ENCODE assay signal across 8 cellular contexts in genomic region chr11:114060402-114061052, GRCh38. TPM values are rescaled to one million over a fixed set of nuclear protein-coding genes. Genes with fewer than 3 reads are reported as not detected.
DNase-seq lines count a peak whose midpoint lies in the region; ATAC-seq and TF ChIP-seq lines count a peak whose summit lies in the region.

No MANE protein-coding gene starts in this region.

- H3K9me3 ChIP-seq in neutrophil (no peaks in the 10 kb centered on the region), Karpas-422 (ENCODE audit: low read length) (no peaks in the 10 kb centered on the region)

- no peaks in the 10 kb centered on the region for H3K9me3 Mint-ChIP-seq in activated T-helper 17 cell treated with anti-CD3 and anti-CD28 coated beads, Interleukin-2, amount 50 U/mL, for 72 hours

- peak; percentile 73 for DNase-seq in activated effector memory CD4-positive, alpha-beta T cell treated with anti-CD3 and anti-CD28 coated beads, Interleukin-2, amount 50 U/mL, for 16 hours
- DNase-seq in activated effector memory CD4-positive, alpha-beta T cell treated with Interleukin-2 at 50 U/mL for 16 hours, result no peak
- peak; percentile 43 for DNase-seq in globus pallidus (ENCODE audit: low spot score)
- no peak for DNase-seq in Karpas-422

- peak; percentile 28 for ATAC-seq in activated T-helper 17 cell treated with anti-CD3 and anti-CD28 coated beads, Interleukin-2, amount 50 U/mL, for 72 hours (replicated peaks)
- no peak for ATAC-seq in HG03025 (IDR thresholded peaks at IDR 0.05; ENCODE audit: low FRiP score, unreplicated experiment)
- no peak for ATAC-seq in GM21515 (IDR thresholded peaks at IDR 0.05; ENCODE audit: unreplicated experiment)

- H3K79me2 ChIP-seq in Karpas-422 (ENCODE audit: low read length), result no peaks in the 10 kb centered on the region

- peak overlapping the region; percentile 53 for H3K27ac ChIP-seq in neutrophil
- no peak overlapping the region for H3K27ac ChIP-seq in Karpas-422 (ENCODE audit: low read length)

- no peak overlapping the region for H2AFZ ChIP-seq in Karpas-422 (ENCODE audit: low read length)

- peak overlapping the region; percentile 79 for H3K4me3 Mint-ChIP-seq in activated T-helper 17 cell treated with anti-CD3 and anti-CD28 coated beads, Interleukin-2, amount 50 U/mL, for 72 hours

- no peaks in the 10 kb centered on the region for H4K20me1 ChIP-seq in Karpas-422 (ENCODE audit: insufficient read depth, low read depth, low read length)

- H3K36me3 Mint-ChIP-seq in activated T-helper 17 cell treated with anti-CD3 and anti-CD28 coated beads, Interleukin-2, amount 50 U/mL, for 72 hours (ENCODE audit: low read depth), result peaks cover 10% of the 10 kb centered on the region

- peak overlapping the region; percentile 71 to 80 for H3K4me3 ChIP-seq in neutrophil (ENCODE audit: low read depth in 1 of 2, low read length in 1 of 2)
- no peak overlapping the region for H3K4me3 ChIP-seq in Karpas-422 (ENCODE audit: low read length)

- H3K4me2 ChIP-seq in Karpas-422 (ENCODE audit: low read depth, low read length, poor library complexity, severe bottlenecking), result no peak overlapping the region

- H3K36me3 ChIP-seq in neutrophil, result no peaks in the 10 kb centered on the region
- no peaks in the 10 kb centered on the region for H3K36me3 ChIP-seq in Karpas-422 (ENCODE audit: insufficient read depth, low read length)

- H3K27ac Mint-ChIP-seq in activated T-helper 17 cell treated with anti-CD3 and anti-CD28 coated beads, Interleukin-2, amount 50 U/mL, for 72 hours, result no peak overlapping the region

- no peaks in the 10 kb centered on the region for H3K4me1 Mint-ChIP-seq in activated T-helper 17 cell treated with anti-CD3 and anti-CD28 coated beads, Interleukin-2, amount 50 U/mL, for 72 hours

- H3K4me1 ChIP-seq in neutrophil (ENCODE audit: control insufficient read depth in 1 of 2, insufficient read depth in 1 of 2, low read depth in 1 of 2, low read length in 1 of 2) (peaks cover 30 to 32% of the 10 kb centered on the region in 2 experiments), Karpas-422 (ENCODE audit: low read length) (no peaks in the 10 kb centered on the region)

- TF ChIP-seq CTCF in neutrophil (IDR thresholded peaks at IDR 0.05), result no peak

- no peak overlapping the region for H3K9ac ChIP-seq in Karpas-422 (ENCODE audit: low read length)

- H3K27me3 ChIP-seq in neutrophil (peaks cover 56% of the 10 kb centered on the region), Karpas-422 (ENCODE audit: low read length) (no peaks in the 10 kb centered on the region)

- H3K27me3 Mint-ChIP-seq in activated T-helper 17 cell treated with anti-CD3 and anti-CD28 coated beads, Interleukin-2, amount 50 U/mL, for 72 hours, result peaks cover 21% of the 10 kb centered on the region

- H3K9me2 ChIP-seq in Karpas-422 (replicated peaks; ENCODE audit: insufficient read depth, low read length), result no peaks in the 10 kb centered on the region

RNA-seq across cellular contexts. Expression of gene ZBTB16, which starts 1.0 kb away (rescaled TPM):
- 10 to 100 TPM in 1 of 2 donors, 1 to 10 TPM in 1; 6.1 to 10.6 TPM for total RNA-seq in activated T-helper 17 cell treated with anti-CD3 and anti-CD28 coated beads, Interleukin-2, amount 50 U/mL, for 72 hours
- not detected in 2 replicates for total RNA-seq in Karpas-422 (2014; rRNA removed; shearing (Covaris generic); ENCODE audit: low replicate concordance)

Comparison
In these comparisons a context has a peak if more than half of its experiments do, and no peak if none do; other contexts are left out.
1. DNase-seq: peak in activated effector memory CD4-positive, alpha-beta T cell treated with anti-CD3 and anti-CD28 coated beads, Interleukin-2, amount 50 U/mL, for 16 hours (single experiment) and globus pallidus (single experiment); none in activated effector memory CD4-positive, alpha-beta T cell treated with Interleukin-2 at 50 U/mL for 16 hours (single experiment) and Karpas-422 (single experiment).